ENCODE assay signal across 19 cellular contexts in genomic region chr2:168641636-168642035, GRCh38.
"Had no signal": no experiment of that assay in that cellular context is flagged by ENCODE, and none has a peak within 500 bp of the region (broad histone marks: within the 10 kb centered on the region; RNA-seq: fewer than 3 reads in every experiment).

No MANE protein-coding gene starts in this region.

- H3K36me3 ChIP-seq: neutrophil, sigmoid colon, stomach had no signal

- DNase-seq: cerebellar nuclear complex; effector CD4-positive, alpha-beta T cell; endodermal cell; erythroblast; foreskin melanocyte; head of caudate nucleus; mesendoderm; naive thymus-derived CD4-positive, alpha-beta T cell; nephron progenitor cell; psoas muscle; retina; sigmoid colon; small intestine; stimulated activated CD4-positive, alpha-beta T cell treated with anti-CD3 and anti-CD28 coated beads, Interleukin-12 subunit alpha, Interleukin-12 subunit beta, amount 100 ng/mL, for 4 hours; stimulated activated naive CD4-positive, alpha-beta T cell; stomach; trophoblast cell had no signal

- H3K4me3 ChIP-seq: coronary artery, psoas muscle, sigmoid colon, stomach had no signal

- H3K27me3 ChIP-seq: neutrophil, sigmoid colon, stomach had no signal

- H3K9me3 ChIP-seq: neutrophil, psoas muscle, sigmoid colon, stomach had no signal

- ATAC-seq: naive thymus-derived CD4-positive, alpha-beta T cell; psoas muscle had no signal

- H3K27ac ChIP-seq: coronary artery, neutrophil, psoas muscle, sigmoid colon had no signal
